Comparison of ENCODE assay signal across 8 cellular contexts in the genomic region with DNA sequence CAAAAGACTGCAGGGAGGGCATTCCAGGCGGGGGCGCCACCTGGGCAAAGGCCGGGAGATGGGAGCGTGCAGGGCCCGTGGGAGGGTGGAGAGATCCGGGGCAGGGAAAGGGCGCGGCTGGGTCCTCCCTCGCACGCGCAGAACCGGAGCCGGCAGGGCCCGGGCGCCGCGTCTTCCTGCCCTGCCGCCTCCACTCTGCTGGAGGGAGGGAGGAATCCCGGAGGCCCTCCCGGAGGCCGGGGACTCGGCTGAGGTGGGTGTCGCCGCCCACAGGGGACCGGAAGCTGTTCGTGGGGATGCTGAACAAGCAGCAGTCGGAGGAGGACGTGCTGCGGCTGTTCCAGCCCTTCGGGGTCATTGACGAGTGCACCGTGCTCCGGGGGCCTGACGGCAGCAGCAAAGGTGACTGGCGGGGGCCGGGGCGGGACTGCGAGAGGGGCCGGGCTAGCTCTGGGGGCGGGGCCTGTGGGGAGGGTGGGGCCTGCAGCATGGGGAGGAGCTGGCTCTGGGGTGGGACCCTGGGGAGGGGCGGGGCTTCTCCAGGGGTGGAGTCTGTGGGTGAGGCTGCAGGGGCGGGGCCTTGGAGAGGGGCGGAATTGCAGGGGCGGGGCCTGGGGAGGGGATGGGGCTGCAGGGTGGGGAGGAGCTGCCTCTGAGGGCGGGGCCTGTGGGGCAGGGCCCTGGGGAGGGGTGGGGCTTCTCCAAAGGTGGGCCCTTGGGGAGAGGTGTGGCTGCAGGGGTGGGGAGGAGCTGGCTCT. TPM values are rescaled to one million over a fixed set of nuclear protein-coding genes. Genes with fewer than 3 reads are reported as not detected.
DNase-seq lines count a peak whose midpoint lies in the region; ATAC-seq and TF ChIP-seq lines count a peak whose summit lies in the region.

No MANE protein-coding gene starts in this region.

- no peaks in the 10 kb centered on the region for H3K9me3 ChIP-seq in T-helper 17 cell (ENCODE audit: control insufficient read depth, low read length, poor library complexity, severe bottlenecking)
- H3K9me3 ChIP-seq in right cardiac atrium (ENCODE audit: control insufficient read depth, low read length), result peaks cover 5% of the 10 kb centered on the region

- TF ChIP-seq CTCF in GM13977 (IDR thresholded peaks at IDR 0.05; ENCODE audit: extremely low read depth, insufficient read depth, missing control alignments), result no peak

- H3K4me1 ChIP-seq in right cardiac atrium (ENCODE audit: control insufficient read depth, insufficient read depth, low read length), result no peaks in the 10 kb centered on the region

- peak overlapping the region; percentile 91 for H3K4me3 Mint-ChIP-seq in T-helper 17 cell

- in situ Hi-C loops in GM13977 (cut with MboI; ENCODE audit: low pct_unique_long_range_greater_than_20kb, low sequenced_read_pairs, unreplicated experiment), result no loop called here

- ATAC-seq in T-helper 17 cell (peak; percentile 81), right cardiac atrium (peak; percentile 77 to 84), GM21723 (IDR thresholded peaks at IDR 0.05; ENCODE audit: unreplicated experiment) (no peak), HG03139 (IDR thresholded peaks at IDR 0.05; ENCODE audit: unreplicated experiment) (no peak)

- H3K27ac ChIP-seq in right cardiac atrium (ENCODE audit: low read length), result no peak overlapping the region

- intact Hi-C loops in right cardiac atrium (cut with DNase I), result no loop called here

- 1% methylated on average over 45 of the region's 45 CpGs for WGBS in right cardiac atrium

- H3K4me3 ChIP-seq in right cardiac atrium (ENCODE audit: low read length) (peak overlapping the region; percentile 30), skeletal muscle cell (ENCODE audit: low read depth, low read length) (peak overlapping the region; percentile 44)

- peak; percentile 99 for DNase-seq in GM13977 (ENCODE audit: low spot score)
- peak; percentile 87 for DNase-seq in NCI-H1105 treated with DMSO at 0.1 percent for 48 hours (lab: John Stamatoyannopoulos, UW)
- DNase-seq in T-helper 17 cell, result peak; percentile 83 to 94 (median 90)
- peak; percentile 72 for DNase-seq in amniotic epithelial cell (ENCODE audit: low read depth)
- peak; percentile 74 to 92 (median 84) for DNase-seq in right cardiac atrium
- peak; percentile 22 for DNase-seq in skeletal muscle cell (ENCODE audit: low read depth)

- peaks cover 2% of the 10 kb centered on the region for H3K36me3 Mint-ChIP-seq in T-helper 17 cell (ENCODE audit: low read depth)

- peaks cover 21% of the 10 kb centered on the region for H3K4me1 Mint-ChIP-seq in T-helper 17 cell

- H3K27me3 ChIP-seq in right cardiac atrium (ENCODE audit: control insufficient read depth, insufficient read depth), result no peaks in the 10 kb centered on the region

- peaks cover 8% of the 10 kb centered on the region for H3K27me3 Mint-ChIP-seq in T-helper 17 cell

- H3K27ac Mint-ChIP-seq in T-helper 17 cell, result peak overlapping the region; percentile 78

RNA-seq across cellular contexts. Expression of a gene that starts 51.3 kb away (rescaled TPM):
- total RNA-seq in T-helper 17 cell, result under 1 TPM; 0.42 to 0.57 TPM
- under 1 TPM in 2 of 4 donors, not detected in 2; 0.14 to 0.20 TPM for total RNA-seq in right cardiac atrium
- not detected for polyA plus RNA-seq in right cardiac atrium

Comparison
In these comparisons a context has a peak if more than half of its experiments do, and no peak if none do; other contexts are left out.
1. DNase-seq: peak in every context shown above with its lines; median percentile 99 in GM13977; 90 in T-helper 17 cell; 87 in NCI-H1105 treated with DMSO at 0.1 percent for 48 hours; 84 in right cardiac atrium; 72 in amniotic epithelial cell; 22 in skeletal muscle cell.
2. ATAC-seq: peak in T-helper 17 cell (single experiment) and right cardiac atrium (2 of 2); none in GM21723 (single experiment) and HG03139 (single experiment).